Comparison of ENCODE assay signal across 8 cellular contexts in genomic region chr2:12169721-12170120, GRCh38.
DNase-seq lines count a peak whose midpoint lies in the region; FAIRE-seq and TF ChIP-seq lines count a peak whose summit lies in the region.

No MANE protein-coding gene starts in this region.

- H3K4me1 ChIP-seq in colonic mucosa (no peaks in the 10 kb centered on the region), HAP-1 (no peaks in the 10 kb centered on the region)

- H3K36me3 ChIP-seq in MG63, result no peaks in the 10 kb centered on the region
- no peaks in the 10 kb centered on the region for H3K36me3 ChIP-seq in colonic mucosa
- no peaks in the 10 kb centered on the region for H3K36me3 ChIP-seq in HAP-1 (replicated peaks)
- H3K36me3 ChIP-seq in WERI-Rb-1, result no peaks in the 10 kb centered on the region

- H3K9me3 ChIP-seq in MG63 (no peaks in the 10 kb centered on the region), colonic mucosa (no peaks in the 10 kb centered on the region), HAP-1 (no peaks in the 10 kb centered on the region), WERI-Rb-1 (ENCODE audit: severe bottlenecking) (no peaks in the 10 kb centered on the region)

- DNase-seq in A172 (ENCODE audit: low spot score) (peak; percentile 75), MG63 (peak; percentile 95), colonic mucosa (no peak), midbrain (lab: John Stamatoyannopoulos, UW) (peak; percentile 12), urothelium cell line (ENCODE audit: low spot score) (peak; percentile 40), HAP-1 (ENCODE audit: low spot score in 2 of 2) (no peak), WERI-Rb-1 (no peak)
- no peak for DNase-seq in activated CD8-positive, alpha-beta memory T cell treated with anti-CD3 and anti-CD28 coated beads, Interleukin-2, amount 50 U/mL, for 48 hours

- peak overlapping the region; percentile 18 for H3K27ac ChIP-seq in colonic mucosa
- H3K27ac ChIP-seq in WERI-Rb-1, result no peak overlapping the region

- in situ Hi-C loops in HAP-1 (cut with MboI; ENCODE audit: low sequenced_read_pairs), result no loop called here

- intact Hi-C loops in colonic mucosa (cut with DNase I), result no loop called here

- H3K27me3 ChIP-seq in MG63, result no peaks in the 10 kb centered on the region
- no peaks in the 10 kb centered on the region for H3K27me3 ChIP-seq in colonic mucosa
- no peaks in the 10 kb centered on the region for H3K27me3 ChIP-seq in HAP-1 (ENCODE audit: low read depth)
- H3K27me3 ChIP-seq in WERI-Rb-1 (ENCODE audit: insufficient read depth, low read depth, severe bottlenecking), result no peaks in the 10 kb centered on the region

- FAIRE-seq in urothelium cell line (lab: Jason Lieb, UNC), result no peak

- no peak overlapping the region for H3K9ac ChIP-seq in colonic mucosa (ENCODE audit: low read depth in 2 of 2, low read length in 2 of 2)

- TF ChIP-seq CTCF in colonic mucosa (IDR thresholded peaks at IDR 0.05), result no peak
- TF ChIP-seq CTCF in WERI-Rb-1 (IDR thresholded peaks at IDR 0.05; ENCODE audit: low read depth, low read length), result no peak

- H3K4me3 ChIP-seq in MG63, result no peak overlapping the region
- no peak overlapping the region for H3K4me3 ChIP-seq in colonic mucosa
- H3K4me3 ChIP-seq in HAP-1, result no peak overlapping the region
- H3K4me3 ChIP-seq in WERI-Rb-1 (ENCODE audit: low read depth, low read length), result no peak overlapping the region

Comparison
In these comparisons a context has a peak if more than half of its experiments do, and no peak if none do; other contexts are left out.
1. DNase-seq: peak in A172 (single experiment), MG63 (single experiment), midbrain (single experiment) and urothelium cell line (single experiment); none in colonic mucosa (single experiment), activated CD8-positive, alpha-beta memory T cell treated with anti-CD3 and anti-CD28 coated beads, Interleukin-2, amount 50 U/mL, for 48 hours (single experiment), HAP-1 (0 of 2) and WERI-Rb-1 (single experiment).